Comparison of ENCODE assay signal across 8 cellular contexts in genomic region chr14:32896979-32897723, GRCh38. TPM values are rescaled to one million over a fixed set of nuclear protein-coding genes. Genes with fewer than 3 reads are reported as not detected.
DNase-seq lines count a peak whose midpoint lies in the region; ATAC-seq and TF ChIP-seq lines count a peak whose summit lies in the region.

No MANE protein-coding gene starts in this region.

- no peaks in the 10 kb centered on the region for H3K36me3 Mint-ChIP-seq in activated naive CD4-positive, alpha-beta T cell treated with anti-CD3 and anti-CD28 coated beads, Interleukin-2, amount 50 U/mL, for 72 hours

- ATAC-seq in GM21367 (IDR thresholded peaks at IDR 0.05; ENCODE audit: unreplicated experiment) (no peak), GM18519 (IDR thresholded peaks at IDR 0.05; ENCODE audit: low FRiP score, unreplicated experiment) (no peak)
- ATAC-seq in activated naive CD4-positive, alpha-beta T cell treated with anti-CD3 and anti-CD28 coated beads, Interleukin-2, amount 50 U/mL, for 72 hours, result no peak

- POLR2A ChIA-PET in RWPE1 (lab: Yijun Ruan, JAX; ENCODE audit: low non-redundant PET), result no interaction called here

- CTCF ChIA-PET in RWPE1 (lab: Yijun Ruan, JAX), result interaction anchor here (0.5 to 0.8 kb wide), 4 partner anchors 131 to 796 kb away, joined by 3 to 4 read pairs (median 4); no protein-coding TSS in a partner anchor

- peak; percentile 25 for DNase-seq in GM03348 (ENCODE audit: low spot score)
- DNase-seq in RWPE1 (ENCODE audit: low spot score), result peak; percentile 16
- DNase-seq in fibroblast of peridontal ligament (ENCODE audit: extremely low read depth), result peak; percentile 61
- peak; percentile 86 for DNase-seq in pons (ENCODE audit: low spot score)
- no peak for DNase-seq in activated naive CD4-positive, alpha-beta T cell treated with anti-CD3 and anti-CD28 coated beads, Interleukin-2, amount 50 U/mL, for 72 hours (ENCODE audit: low spot score in 2 of 2)
- no peak for DNase-seq in NCI-H1694 treated with DMSO at 0.1 percent for 48 hours (lab: John Stamatoyannopoulos, UW)

- H3K27ac Mint-ChIP-seq in activated naive CD4-positive, alpha-beta T cell treated with anti-CD3 and anti-CD28 coated beads, Interleukin-2, amount 50 U/mL, for 72 hours, result peak overlapping the region in 1 of 2 donors; percentile 8

- H3K27ac ChIP-seq in RWPE1, result no peak overlapping the region

- no peaks in the 10 kb centered on the region for H3K9me3 Mint-ChIP-seq in activated naive CD4-positive, alpha-beta T cell treated with anti-CD3 and anti-CD28 coated beads, Interleukin-2, amount 50 U/mL, for 72 hours

- no peak for TF ChIP-seq CTCF in RWPE1 (conservative IDR thresholded peaks at IDR 0.05; ENCODE audit: low read depth)

RNA-seq across cellular contexts. Expression of gene NPAS3, which starts 41.5 kb away (rescaled TPM):
- not detected for total RNA-seq in activated naive CD4-positive, alpha-beta T cell treated with anti-CD3 and anti-CD28 coated beads, Interleukin-2, amount 50 U/mL, for 72 hours

Comparison
In these comparisons a context has a peak if more than half of its experiments do, and no peak if none do; other contexts are left out.
1. DNase-seq: peak in GM03348 (single experiment), RWPE1 (single experiment), fibroblast of peridontal ligament (single experiment) and pons (single experiment); none in activated naive CD4-positive, alpha-beta T cell treated with anti-CD3 and anti-CD28 coated beads, Interleukin-2, amount 50 U/mL, for 72 hours (0 of 2) and NCI-H1694 treated with DMSO at 0.1 percent for 48 hours (single experiment).